ENCODE assay signal across 1 cellular context in the genomic region with DNA sequence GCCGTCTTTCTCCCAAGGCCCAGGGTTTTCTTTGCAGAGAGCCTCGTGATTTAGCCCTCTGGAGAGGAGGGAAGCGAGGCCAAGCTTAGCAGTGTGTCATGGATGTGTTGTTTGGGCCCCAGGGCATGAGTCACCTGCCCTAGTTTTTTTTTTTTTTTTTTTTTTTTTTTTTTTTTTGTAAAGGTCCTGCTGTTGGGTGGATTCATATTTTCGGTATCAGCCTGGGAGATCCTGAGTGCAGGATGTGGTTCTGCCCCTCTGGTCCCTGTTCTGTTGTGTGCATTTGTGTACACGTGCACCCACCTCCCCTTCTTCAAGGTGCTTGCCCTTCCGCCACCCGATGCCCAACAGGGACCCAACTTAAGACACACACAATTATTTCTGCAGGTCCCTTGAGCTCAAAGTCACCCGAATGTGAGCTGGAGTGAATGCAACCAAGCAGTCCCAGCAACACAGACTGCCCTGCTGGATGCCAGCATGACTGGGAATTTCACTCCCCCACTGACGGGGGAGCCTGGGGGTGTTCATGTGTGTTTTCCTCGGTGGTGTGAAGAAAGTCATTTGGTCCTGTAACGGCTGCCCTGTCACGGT.
TF ChIP-seq lines count a peak whose summit lies in the region.

No MANE protein-coding gene starts in this region.

TF ChIP-seq in IMR-90, 13 proteins besides CTCF, POLR2A, EP300 and RAD21 (continued from another document):
- TF ChIP-seq MAZ (IDR thresholded peaks at IDR 0.05; ENCODE audit: borderline replicate concordance, low read depth, low read length) (no peak), SMC3 (IDR thresholded peaks at IDR 0.05; ENCODE audit: low read depth, low read length) (no peak), CHD1 (IDR thresholded peaks at IDR 0.05; ENCODE audit: low read depth, low read length) (no peak)
